In genomic region chr17:49926886-49927285, GRCh38 we compare ENCODE assay signal across 20 cellular contexts. TPM values are rescaled to one million over a fixed set of nuclear protein-coding genes. Genes with fewer than 3 reads are reported as not detected.
DNase-seq lines count a peak whose midpoint lies in the region; ATAC-seq and TF ChIP-seq lines count a peak whose summit lies in the region.
"Had no signal": no experiment of that assay in that cellular context is flagged by ENCODE, and none has a peak within 500 bp of the region (broad histone marks: within the 10 kb centered on the region; RNA-seq: fewer than 3 reads in every experiment).

No MANE protein-coding gene starts in this region.

- no peaks in the 10 kb centered on the region for H3K27me3 ChIP-seq in osteoblast (ENCODE audit: insufficient read depth, low read length)
- H3K27me3 ChIP-seq: Peyer's patch had no signal

- H3K27ac ChIP-seq in osteoblast (ENCODE audit: low read depth, low read length): peak overlapping the region; percentile 66
- H3K27ac ChIP-seq: Peyer's patch, VCaP had no signal

- intact Hi-C loops in Right ventricle myocardium inferior (cut with DNase I): no loop called here

- H3K9me3 ChIP-seq in osteoblast (ENCODE audit: low read depth, low read length): no peaks in the 10 kb centered on the region
- H3K9me3 ChIP-seq: Peyer's patch had no signal

- ATAC-seq in Right ventricle myocardium inferior: peak; percentile 88
- ATAC-seq: activated CD8-positive, alpha-beta T cell treated with anti-CD3 and anti-CD28 coated beads for 36 hours had no signal

- no peaks in the 10 kb centered on the region for H3K79me2 ChIP-seq in osteoblast (ENCODE audit: insufficient read depth, low read length)

- peak overlapping the region; percentile 61 for H3K4me2 ChIP-seq in osteoblast (ENCODE audit: insufficient read depth, low read length)

- no peaks in the 10 kb centered on the region for H3K36me3 ChIP-seq in osteoblast (ENCODE audit: insufficient read depth, low read length)
- H3K36me3 ChIP-seq: Peyer's patch had no signal

- peak overlapping the region; percentile 37 for H3K4me3 ChIP-seq in osteoblast (ENCODE audit: insufficient read depth, low read length)
- H3K4me3 ChIP-seq: Peyer's patch had no signal

- DNase-seq in EL: peak; percentile 19
- DNase-seq in RPMI7951 (ENCODE audit: low read depth): peak; percentile 75
- DNase-seq in Right ventricle myocardium inferior (ENCODE audit: missing footprints): peak; percentile 80
- peak; percentile 98 for DNase-seq in osteoblast (ENCODE audit: insufficient read length, low spot score, missing footprints)
- DNase-seq in stimulated activated CD4-positive, alpha-beta T cell treated with anti-CD3 and anti-CD28 coated beads, Interleukin-4, amount 100 ng/mL, for 24 hours: no peak
- DNase-seq in RKO (ENCODE audit: low spot score): no peak
- DNase-seq in Ammon's horn (ENCODE audit: low spot score): no peak
- no peak for DNase-seq in NCI-H187 (lab: John Stamatoyannopoulos, UW)
- DNase-seq: activated CD8-positive, alpha-beta T cell treated with anti-CD3 and anti-CD28 coated beads for 36 hours; Calu3; head of caudate nucleus; islet precursor cell; NCI-H2081 treated with DMSO at 0.1 percent for 48 hours; NCI-H774; Peyer's patch; stimulated activated CD4-positive, alpha-beta T cell treated with anti-CD3 and anti-CD28 coated beads, Interleukin-4, amount 100 ng/mL, for 4 hours had no signal

- no peak for TF ChIP-seq CTCF in osteoblast (IDR thresholded peaks at IDR 0.05; ENCODE audit: extremely low read depth, low read depth, low read length)

- H4K20me1 ChIP-seq in osteoblast (ENCODE audit: insufficient read depth, low read length): no peaks in the 10 kb centered on the region

- peaks cover 36% of the 10 kb centered on the region for H3K4me1 ChIP-seq in osteoblast (ENCODE audit: insufficient read depth, low read length)
- H3K4me1 ChIP-seq: Peyer's patch had no signal

- H2AFZ ChIP-seq in osteoblast (ENCODE audit: low read length): no peak overlapping the region

RNA-seq across cellular contexts. Expression of gene DLX4, which starts 42.1 kb away (rescaled TPM):
- total RNA-seq in RPMI7951 (2014; rRNA removed; shearing (Covaris generic)): not detected in 2 replicates
- not detected for total RNA-seq in Right ventricle myocardium inferior
- under 0.01 TPM in 1 of 2 replicates, not detected in the other for total RNA-seq in osteoblast
- total RNA-seq: activated T-helper 2 cell treated with anti-CD3 and anti-CD28 coated beads, Interferon-gamma antibody, Interleukin-2, Interleukin-4, amounts not matched to agents 10 μg/mL and 5 μg/mL and 100 μg/mL, durations not matched to agents 14 hours and 24 hours and 36 hours; Peyer's patch; skeletal muscle tissue; temporal lobe had no signal

Comparison
In these comparisons a context has a peak if more than half of its experiments do, and no peak if none do; other contexts are left out.
1. DNase-seq: peak in EL (single experiment), RPMI7951 (single experiment), Right ventricle myocardium inferior (single experiment) and osteoblast (single experiment); none in stimulated activated CD4-positive, alpha-beta T cell treated with anti-CD3 and anti-CD28 coated beads, Interleukin-4, amount 100 ng/mL, for 24 hours (single experiment), RKO (single experiment), Ammon's horn (single experiment) and NCI-H187 (0 of 2).